Comparison of ENCODE assay signal across 36 cellular contexts in the genomic region with DNA sequence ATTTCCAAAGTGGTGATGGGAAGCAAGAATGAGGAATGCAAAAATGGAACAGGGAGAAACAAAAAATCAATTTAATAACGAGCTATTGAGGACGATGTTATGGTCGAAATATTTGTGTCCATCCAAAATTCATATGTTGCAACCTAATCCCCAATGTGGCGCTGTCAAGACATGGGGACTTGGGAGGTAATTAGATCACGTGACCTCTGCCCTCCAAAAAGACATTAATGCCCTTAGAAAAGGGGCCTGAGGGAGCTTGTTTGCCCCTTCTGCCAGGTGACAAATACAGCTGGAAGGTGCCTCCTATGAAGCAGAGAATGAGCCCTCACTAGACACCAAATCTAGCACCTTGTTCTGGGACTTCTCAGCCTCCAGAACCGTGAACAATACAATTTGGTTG.
"Had no signal": no experiment of that assay in that cellular context is flagged by ENCODE, and none has a peak within 500 bp of the region (broad histone marks: within the 10 kb centered on the region; RNA-seq: fewer than 3 reads in every experiment).

No MANE protein-coding gene starts in this region.

- H3K4me3 ChIP-seq: MG63 had no signal

- H3K9me3 ChIP-seq: MG63 had no signal

- H3K27me3 ChIP-seq: MG63 had no signal

- H3K36me3 ChIP-seq: MG63 had no signal

- DNase-seq: Karpas-422, Kasumi-1, MG63, MM.1S, MV-4-11, NCI-H1048, NCI-H1092, NCI-H1092 treated with DMSO at 0.1 percent for 48 hours, NCI-H1105, NCI-H1105 treated with DMSO at 0.1 percent for 48 hours, NCI-H1417, NCI-H1417 treated with DMSO at 0.1 percent for 48 hours, NCI-H1436, NCI-H1436 treated with DMSO at 0.1 percent for 48 hours, NCI-H146, NCI-H1694, NCI-H1694 treated with DMSO at 0.1 percent for 48 hours, NCI-H187, NCI-H187 treated with DMSO at 0.1 percent for 48 hours, NCI-H1930, NCI-H2029 treated with DMSO at 0.1 percent for 48 hours, NCI-H2081, NCI-H2081 treated with DMSO at 0.1 percent for 48 hours, NCI-H2107, NCI-H2171, NCI-H2171 treated with DMSO at 0.1 percent for 48 hours, NCI-H2227 treated with DMSO at 0.1 percent for 48 hours, NCI-H226, NCI-H345, NCI-H446, NCI-H446 treated with DMSO at 0.1 percent for 48 hours, NCI-H510A, NCI-H510A treated with DMSO at 0.1 percent for 48 hours, NCI-H524, NCI-H524 treated with DMSO at 0.1 percent for 48 hours, NCI-H526 had no signal
